Comparison of ENCODE assay signal across 20 cellular contexts in genomic region chr6:48135352-48136084, GRCh38. TPM values are rescaled to one million over a fixed set of nuclear protein-coding genes. Genes with fewer than 3 reads are reported as not detected.
DNase-seq lines count a peak whose midpoint lies in the region; ATAC-seq, FAIRE-seq and TF ChIP-seq lines count a peak whose summit lies in the region.
"Had no signal": no experiment of that assay in that cellular context is flagged by ENCODE, and none has a peak within 500 bp of the region (broad histone marks: within the 10 kb centered on the region; RNA-seq: fewer than 3 reads in every experiment).

No MANE protein-coding gene starts in this region.

- POLR2A ChIA-PET in A549 (lab: Yijun Ruan, JAX): no interaction called here

- no peaks in the 10 kb centered on the region for H3K9me1 ChIP-seq in keratinocyte (ENCODE audit: control insufficient read depth, extremely low read depth, insufficient read depth, low read length)

- TF ChIP-seq CTCF in A549 (IDR thresholded peaks at IDR 0.05) (no peak), astrocyte of the spinal cord (IDR thresholded peaks at IDR 0.05; ENCODE audit: low read depth, low read length) (no peak), keratinocyte (optimal IDR thresholded peaks at IDR 0.05 in 1 of 3, IDR thresholded peaks at IDR 0.05 in 1 of 3, conservative IDR thresholded peaks at IDR 0.05 in 1 of 3; ENCODE audit: extremely low read depth in 1 of 3, insufficient read depth in 2 of 3, low read length in 3 of 3) (no peak)

- H3K4me2 ChIP-seq in A549 (peak overlapping the region; percentile 51), keratinocyte (ENCODE audit: control insufficient read depth, extremely low read depth, insufficient read depth, low read depth, low read length) (peak overlapping the region; percentile 25)

- FAIRE-seq in A549 (lab: Jason Lieb, UNC) (no peak), keratinocyte (lab: Jason Lieb, UNC) (peak; percentile 75)
- FAIRE-seq: frontal cortex, K562 had no signal

- H3K36me3 ChIP-seq in keratinocyte (ENCODE audit: control insufficient read depth in 2 of 2, extremely low read depth in 1 of 2, insufficient read depth in 2 of 2, low read length in 2 of 2): no peaks in the 10 kb centered on the region
- H3K36me3 ChIP-seq: HAP-1, upper lobe of left lung had no signal

- H4K20me1 ChIP-seq in keratinocyte (ENCODE audit: control insufficient read depth, extremely low read depth, insufficient read depth, low read length): no peaks in the 10 kb centered on the region

- H3K27ac ChIP-seq in A549: peak overlapping the region; percentile 36 to 73; a peak in 4 of 6 replicates
- peak overlapping the region; percentile 71 for H3K27ac ChIP-seq in keratinocyte (ENCODE audit: control insufficient read depth, insufficient read depth, low read length)
- H3K27ac ChIP-seq: upper lobe of left lung had no signal

- DNase-seq in A549 (ENCODE audit: low read depth in 1 of 2, low spot score in 1 of 2) (peak in 1 of 2 experiments; percentile 14), HT1080 (ENCODE audit: low read depth) (peak; percentile 71), astrocyte of the spinal cord (ENCODE audit: low read depth, low spot score) (peak; percentile 58), keratinocyte (ENCODE audit: low read depth, low spot score) (peak; percentile 49), NCI-H748 treated with DMSO at 0.1 percent for 48 hours (lab: John Stamatoyannopoulos, UW) (no peak), germinal center (ENCODE audit: low spot score) (no peak), C1 segment of cervical spinal cord (lab: John Stamatoyannopoulos, UW) (no peak)
- DNase-seq: activated CD4-positive, alpha-beta T cell treated with anti-CD3 and anti-CD28 coated beads, Interleukin-2, amount 50 U/mL, for 4 hours; activated gamma-delta T cell treated with Interleukin-2 at 50 U/mL for 16 hours; cerebellar nuclear complex; DMS53; left colon; NCI-H1930; stimulated activated CD4-positive, alpha-beta T cell treated with anti-CD3 and anti-CD28 coated beads, Interleukin-12 subunit alpha, Interleukin-12 subunit beta, amount 100 ng/mL, for 4 hours; T-helper 2 cell; upper lobe of left lung had no signal

- TF ChIP-seq RAD21 in A549 (conservative IDR thresholded peaks at IDR 0.05 in 1 of 2, IDR thresholded peaks at IDR 0.05 in 1 of 2): no peak; a peak in 1 of 5 replicates

- ATAC-seq in A549: peak; percentile 59 to 85
- no peak for ATAC-seq in HG03135 (IDR thresholded peaks at IDR 0.05; ENCODE audit: unreplicated experiment)
- ATAC-seq: K562, left colon had no signal

- WGBS in A549 (ENCODE audit: missing lambda C conversion rate): 18% methylated on average over 4 of the region's 4 CpGs

- no peaks in the 10 kb centered on the region for H3K27me3 ChIP-seq in keratinocyte (ENCODE audit: control insufficient read depth, extremely low read depth, insufficient read depth, low read length)
- H3K27me3 ChIP-seq: upper lobe of left lung had no signal

- H3K9me3 ChIP-seq in A549: no peaks in the 10 kb centered on the region
- H3K9me3 ChIP-seq in keratinocyte (ENCODE audit: control insufficient read depth, low read depth, low read length): no peaks in the 10 kb centered on the region
- H3K9me3 ChIP-seq: HAP-1, upper lobe of left lung had no signal

- H3K79me2 ChIP-seq in keratinocyte (ENCODE audit: control insufficient read depth, insufficient read depth, low read length): no peaks in the 10 kb centered on the region

- H3K4me3 ChIP-seq in A549 (no peak overlapping the region), astrocyte of the spinal cord (ENCODE audit: low read depth, low read length) (no peak overlapping the region), keratinocyte (ENCODE audit: control insufficient read depth in 2 of 3, extremely low read depth in 1 of 3, insufficient read depth in 2 of 3, low read depth in 1 of 3, low read length in 3 of 3) (peak overlapping the region in 1 of 3 experiments; percentile 11)
- H3K4me3 ChIP-seq: HAP-1, K562, upper lobe of left lung had no signal

- peak overlapping the region; percentile 22 for H3K9ac ChIP-seq in keratinocyte (ENCODE audit: control insufficient read depth, extremely low read depth, insufficient read depth, low read length)

- peaks cover 15% of the 10 kb centered on the region; the same call in 2 of the 3 replicates for H3K4me1 ChIP-seq in A549
- peaks cover 14% of the 10 kb centered on the region for H3K4me1 ChIP-seq in keratinocyte (ENCODE audit: control insufficient read depth, extremely low read depth, insufficient read depth, low read length)
- H3K4me1 ChIP-seq: HAP-1, upper lobe of left lung had no signal

- no peak for TF ChIP-seq EP300 in A549 (IDR thresholded peaks at IDR 0.05)

- no peak overlapping the region for H2AFZ ChIP-seq in keratinocyte (ENCODE audit: control insufficient read depth, low read length)

- in situ Hi-C loops in astrocyte of the spinal cord (cut with HindIII; ENCODE audit: low sequenced_read_pairs): no loop called here

- CTCF ChIA-PET in A549 (lab: Yijun Ruan, JAX): no interaction called here

- TF ChIP-seq POLR2A in A549 (IDR thresholded peaks at IDR 0.05; ENCODE audit: low read length): no peak

- dilution Hi-C loops in keratinocyte (cut with MboI; ENCODE audit: extremely low pct_ligation_motif_present, low sequenced_read_pairs): no loop called here

TF ChIP-seq in A549, 52 proteins besides CTCF, POLR2A, EP300 and RAD21:
- TF ChIP-seq CHD2 (IDR thresholded peaks at IDR 0.05; ENCODE audit: low read length, partially characterized antibody) (no peak), SREBF2 (IDR thresholded peaks at IDR 0.05) (no peak), KDM1A (IDR thresholded peaks at IDR 0.05; ENCODE audit: low read depth) (no peak), FOSL2 (IDR thresholded peaks at IDR 0.05) (peak; percentile 44; the same call in 1 of the 2 replicates), FOSL2 (CRISPR knock-in tag; IDR thresholded peaks at IDR 0.05) (peak; percentile 37; the same call in 1 of the 2 replicates), FOSB (CRISPR knock-in tag; IDR thresholded peaks at IDR 0.05) (no peak), BHLHE40 (IDR thresholded peaks at IDR 0.05; ENCODE audit: low read depth, low read length) (no peak), JUNB (IDR thresholded peaks at IDR 0.05) (peak; percentile 39; the same call in 1 of the 2 replicates), CEBPB (IDR thresholded peaks at IDR 0.05) (peak; percentile 46 to 50; a peak in 2 of 4 replicates), MAX (IDR thresholded peaks at IDR 0.05) (no peak), GATA3 (IDR thresholded peaks at IDR 0.05; ENCODE audit: borderline replicate concordance) (0 out of 2 replicates have a peak, but pooled peaks have one; percentile 36)

RNA-seq across cellular contexts. Expression of gene PTCHD4, which starts 24.5 kb away (rescaled TPM):
- polyA plus RNA-seq in A549 (2011; rRNA removed) (0.16 and 0.21 TPM in 2 replicates), A549 (2017; fragmentation: RNase III; extraction: RNeasy Plus Mini Kit Qiagen cat#74134 plus additional on column Dnase treatment) (0.15 to 0.16 TPM (median 0.15 TPM) in 3 replicates), keratinocyte (0.39 to 0.93 TPM (median 0.41 TPM) in 3 replicates)
- polyA plus RNA-seq in A549 (2012; cell fraction: cytosol; rRNA removed): not detected in 2 replicates
- 0.01 and 0.04 TPM in 2 replicates for polyA plus RNA-seq in A549 (2012; cell fraction: nucleus; rRNA removed)
- polyA minus RNA-seq in A549 (2011; rRNA and poly(A)+ RNA removed): 0.21 and 0.24 TPM in 2 replicates
- total RNA-seq in HT1080 (2014; rRNA removed; shearing (Covaris generic)): 9.0 and 11.9 TPM in 2 replicates
- polyA plus RNA-seq in HT1080 (2015; cell fraction: cytosol; rRNA removed): 6.6 and 8.7 TPM in 2 replicates
- 4.7 and 6.3 TPM in 2 replicates for polyA plus RNA-seq in HT1080 (2015; cell fraction: nucleus; rRNA removed)
- polyA plus RNA-seq in keratinocyte (2011; ENCODE audit: low read depth): 0.67 TPM
- polyA plus RNA-seq in keratinocyte (2011; cell fraction: cytosol; rRNA removed): 0.43 and 0.69 TPM in 2 replicates
- polyA plus RNA-seq in keratinocyte (2011; cell fraction: nucleus; rRNA removed): 0.65 and 0.88 TPM in 2 replicates
- polyA plus RNA-seq in keratinocyte (2012; ENCODE audit: low replicate concordance): 0.31 and 0.89 TPM in 2 replicates
- polyA minus RNA-seq in keratinocyte: 0.80 to 1.1 TPM (median 0.98 TPM) in 3 replicates
- polyA minus RNA-seq in keratinocyte (2011; cell fraction: cytosol; rRNA and poly(A)+ RNA removed): not detected
- 1.1 and 2.4 TPM in 2 replicates for polyA minus RNA-seq in keratinocyte (2011; cell fraction: nucleus; rRNA and poly(A)+ RNA removed)
- total RNA-seq: K562 had no signal
- polyA plus RNA-seq: K562 had no signal

Comparison
In these comparisons a context has a peak if more than half of its experiments do, and no peak if none do; other contexts are left out.
1. DNase-seq: peak in HT1080 (single experiment), astrocyte of the spinal cord (single experiment) and keratinocyte (single experiment); none in NCI-H748 treated with DMSO at 0.1 percent for 48 hours (single experiment), germinal center (single experiment) and C1 segment of cervical spinal cord (0 of 14).